Comparison of ENCODE assay signal across 1 cellular context in the genomic region with DNA sequence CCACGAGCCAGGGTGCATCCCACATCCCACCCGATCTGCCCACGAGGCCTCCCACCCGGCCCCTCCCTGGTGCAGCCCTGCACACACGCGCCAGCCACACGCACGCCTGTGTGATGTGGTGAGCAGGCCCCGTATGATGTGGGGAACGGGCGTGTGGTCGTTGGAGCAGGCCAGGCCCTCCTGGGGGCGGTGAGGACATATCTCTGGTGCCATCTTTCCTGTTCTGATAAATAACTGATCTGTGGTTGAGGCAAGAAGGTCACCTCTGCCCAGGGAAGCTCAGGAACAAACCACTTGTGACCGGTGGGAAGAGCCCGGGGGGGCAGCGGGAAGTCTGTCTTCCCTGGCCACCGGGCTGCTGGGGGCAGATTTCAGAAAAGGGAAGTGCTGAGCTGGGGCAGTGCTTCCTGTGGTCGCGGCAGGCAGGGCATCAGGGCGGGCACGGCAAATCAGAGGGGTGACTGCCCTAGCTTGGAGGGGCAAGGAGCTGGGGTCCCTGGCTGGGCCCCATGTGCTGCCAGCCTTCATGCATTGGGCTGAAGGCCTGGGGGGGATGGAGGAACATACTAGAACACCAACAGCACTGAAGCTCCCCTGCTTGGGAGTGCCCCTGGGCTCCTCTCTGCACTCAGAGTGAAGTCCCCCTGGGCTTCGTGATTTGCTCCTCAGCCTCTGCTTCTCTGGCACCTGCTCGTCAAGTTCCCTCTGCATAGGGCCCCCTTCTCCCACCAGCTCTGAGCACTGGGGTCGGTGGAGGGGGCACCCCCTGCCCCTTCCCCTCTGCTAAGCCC.
A peak's percentile ranks its signal among the peaks of the same experiment; 100 is the strongest.
TF ChIP-seq lines count a peak whose summit lies in the region.

No MANE protein-coding gene starts in this region.

TF ChIP-seq in GM12878, 131 proteins besides CTCF, POLR2A, EP300 and RAD21:
- TF ChIP-seq RCOR1 (conservative IDR thresholded peaks at IDR 0.05; ENCODE audit: low read depth, low read length) (no peak), HDGF (IDR thresholded peaks at IDR 0.05) (no peak), BHLHE40 (IDR thresholded peaks at IDR 0.05; ENCODE audit: borderline replicate concordance in 1 of 2, low read depth in 2 of 2, low read length in 1 of 2) (peak in 1 of 2 experiments; percentile 30; a peak in 1 of 4 replicates), SPI1 (IDR thresholded peaks at IDR 0.05; ENCODE audit: borderline replicate concordance, insufficient read depth, low read depth, low read length) (peak; percentile 81), IKZF1 (conservative IDR thresholded peaks at IDR 0.05) (0 out of 2 replicates have a peak, but pooled peaks have one; percentile 31)
- TF ChIP-seq, protein P1, sequence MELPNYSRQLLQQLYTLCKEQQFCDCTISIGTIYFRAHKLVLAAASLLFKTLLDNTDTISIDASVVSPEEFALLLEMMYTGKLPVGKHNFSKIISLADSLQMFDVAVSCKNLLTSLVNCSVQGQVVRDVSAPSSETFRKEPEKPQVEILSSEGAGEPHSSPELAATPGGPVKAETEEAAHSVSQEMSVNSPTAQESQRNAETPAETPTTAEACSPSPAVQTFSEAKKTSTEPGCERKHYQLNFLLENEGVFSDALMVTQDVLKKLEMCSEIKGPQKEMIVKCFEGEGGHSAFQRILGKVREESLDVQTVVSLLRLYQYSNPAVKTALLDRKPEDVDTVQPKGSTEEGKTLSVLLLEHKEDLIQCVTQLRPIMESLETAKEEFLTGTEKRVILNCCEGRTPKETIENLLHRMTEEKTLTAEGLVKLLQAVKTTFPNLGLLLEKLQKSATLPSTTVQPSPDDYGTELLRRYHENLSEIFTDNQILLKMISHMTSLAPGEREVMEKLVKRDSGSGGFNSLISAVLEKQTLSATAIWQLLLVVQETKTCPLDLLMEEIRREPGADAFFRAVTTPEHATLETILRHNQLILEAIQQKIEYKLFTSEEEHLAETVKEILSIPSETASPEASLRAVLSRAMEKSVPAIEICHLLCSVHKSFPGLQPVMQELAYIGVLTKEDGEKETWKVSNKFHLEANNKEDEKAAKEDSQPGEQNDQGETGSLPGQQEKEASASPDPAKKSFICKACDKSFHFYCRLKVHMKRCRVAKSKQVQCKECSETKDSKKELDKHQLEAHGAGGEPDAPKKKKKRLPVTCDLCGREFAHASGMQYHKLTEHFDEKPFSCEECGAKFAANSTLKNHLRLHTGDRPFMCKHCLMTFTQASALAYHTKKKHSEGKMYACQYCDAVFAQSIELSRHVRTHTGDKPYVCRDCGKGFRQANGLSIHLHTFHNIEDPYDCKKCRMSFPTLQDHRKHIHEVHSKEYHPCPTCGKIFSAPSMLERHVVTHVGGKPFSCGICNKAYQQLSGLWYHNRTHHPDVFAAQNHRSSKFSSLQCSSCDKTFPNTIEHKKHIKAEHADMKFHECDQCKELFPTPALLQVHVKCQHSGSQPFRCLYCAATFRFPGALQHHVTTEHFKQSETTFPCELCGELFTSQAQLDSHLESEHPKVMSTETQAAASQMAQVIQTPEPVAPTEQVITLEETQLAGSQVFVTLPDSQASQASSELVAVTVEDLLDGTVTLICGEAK (IDR thresholded peaks at IDR 0.05; ENCODE audit: borderline replicate concordance) = no peak
